In genomic region chr22:29609139-29609538, GRCh38 we compare ENCODE assay signal across 1 cellular context.
TF ChIP-seq lines count a peak whose summit lies in the region.

No MANE protein-coding gene starts in this region.

TF ChIP-seq in GM12878, 131 proteins besides CTCF, POLR2A, EP300 and RAD21:
- TF ChIP-seq IKZF1 (conservative IDR thresholded peaks at IDR 0.05) (no peak), EZH2 (IDR thresholded peaks at IDR 0.05; ENCODE audit: borderline replicate concordance, control insufficient read depth, low read depth, low read length) (no peak), JUND (IDR thresholded peaks at IDR 0.05; ENCODE audit: low read depth, low read length) (no peak), SMAD5 (IDR thresholded peaks at IDR 0.05; ENCODE audit: low read depth) (no peak), SP1 (IDR thresholded peaks at IDR 0.05; ENCODE audit: low read depth, low read length) (no peak), IKZF2 (IDR thresholded peaks at IDR 0.05) (no peak), STAT3 (IDR thresholded peaks at IDR 0.05; ENCODE audit: low read depth, low read length) (no peak), POLR2AphosphoS5 (IDR thresholded peaks at IDR 0.05; ENCODE audit: low read length) (no peak), HDAC2 (IDR thresholded peaks at IDR 0.05) (no peak), MTA3 (IDR thresholded peaks at IDR 0.05; ENCODE audit: borderline replicate concordance, low read length) (no peak), EGR1 (IDR thresholded peaks at IDR 0.05; ENCODE audit: borderline replicate concordance in 1 of 2, low read depth in 2 of 2, low read length in 2 of 2) (no peak), FOXK2 (IDR thresholded peaks at IDR 0.05) (no peak), SMAD1 (IDR thresholded peaks at IDR 0.05; ENCODE audit: low read depth, partially characterized antibody) (no peak), GABPA (IDR thresholded peaks at IDR 0.05; ENCODE audit: low read depth) (no peak), NBN (IDR thresholded peaks at IDR 0.05) (no peak), BCL11A (IDR thresholded peaks at IDR 0.05; ENCODE audit: low read depth, low read length) (no peak), JUNB (IDR thresholded peaks at IDR 0.05) (no peak), ZNF274 (IDR thresholded peaks at IDR 0.05; ENCODE audit: insufficient read depth, insufficient read length) (no peak)
- TF ChIP-seq, protein P1, sequence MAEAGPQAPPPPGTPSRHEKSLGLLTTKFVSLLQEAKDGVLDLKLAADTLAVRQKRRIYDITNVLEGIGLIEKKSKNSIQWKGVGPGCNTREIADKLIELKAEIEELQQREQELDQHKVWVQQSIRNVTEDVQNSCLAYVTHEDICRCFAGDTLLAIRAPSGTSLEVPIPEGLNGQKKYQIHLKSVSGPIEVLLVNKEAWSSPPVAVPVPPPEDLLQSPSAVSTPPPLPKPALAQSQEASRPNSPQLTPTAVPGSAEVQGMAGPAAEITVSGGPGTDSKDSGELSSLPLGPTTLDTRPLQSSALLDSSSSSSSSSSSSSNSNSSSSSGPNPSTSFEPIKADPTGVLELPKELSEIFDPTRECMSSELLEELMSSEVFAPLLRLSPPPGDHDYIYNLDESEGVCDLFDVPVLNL (IDR thresholded peaks at IDR 0.05; ENCODE audit: low read depth, low read length) = no peak
- TF ChIP-seq, protein P2, sequence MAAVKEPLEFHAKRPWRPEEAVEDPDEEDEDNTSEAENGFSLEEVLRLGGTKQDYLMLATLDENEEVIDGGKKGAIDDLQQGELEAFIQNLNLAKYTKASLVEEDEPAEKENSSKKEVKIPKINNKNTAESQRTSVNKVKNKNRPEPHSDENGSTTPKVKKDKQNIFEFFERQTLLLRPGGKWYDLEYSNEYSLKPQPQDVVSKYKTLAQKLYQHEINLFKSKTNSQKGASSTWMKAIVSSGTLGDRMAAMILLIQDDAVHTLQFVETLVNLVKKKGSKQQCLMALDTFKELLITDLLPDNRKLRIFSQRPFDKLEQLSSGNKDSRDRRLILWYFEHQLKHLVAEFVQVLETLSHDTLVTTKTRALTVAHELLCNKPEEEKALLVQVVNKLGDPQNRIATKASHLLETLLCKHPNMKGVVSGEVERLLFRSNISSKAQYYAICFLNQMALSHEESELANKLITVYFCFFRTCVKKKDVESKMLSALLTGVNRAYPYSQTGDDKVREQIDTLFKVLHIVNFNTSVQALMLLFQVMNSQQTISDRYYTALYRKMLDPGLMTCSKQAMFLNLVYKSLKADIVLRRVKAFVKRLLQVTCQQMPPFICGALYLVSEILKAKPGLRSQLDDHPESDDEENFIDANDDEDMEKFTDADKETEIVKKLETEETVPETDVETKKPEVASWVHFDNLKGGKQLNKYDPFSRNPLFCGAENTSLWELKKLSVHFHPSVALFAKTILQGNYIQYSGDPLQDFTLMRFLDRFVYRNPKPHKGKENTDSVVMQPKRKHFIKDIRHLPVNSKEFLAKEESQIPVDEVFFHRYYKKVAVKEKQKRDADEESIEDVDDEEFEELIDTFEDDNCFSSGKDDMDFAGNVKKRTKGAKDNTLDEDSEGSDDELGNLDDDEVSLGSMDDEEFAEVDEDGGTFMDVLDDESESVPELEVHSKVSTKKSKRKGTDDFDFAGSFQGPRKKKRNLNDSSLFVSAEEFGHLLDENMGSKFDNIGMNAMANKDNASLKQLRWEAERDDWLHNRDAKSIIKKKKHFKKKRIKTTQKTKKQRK (IDR thresholded peaks at IDR 0.05; ENCODE audit: low read depth, low read length) = no peak
